Comparison of ENCODE assay signal across 1 cellular context in the genomic region with DNA sequence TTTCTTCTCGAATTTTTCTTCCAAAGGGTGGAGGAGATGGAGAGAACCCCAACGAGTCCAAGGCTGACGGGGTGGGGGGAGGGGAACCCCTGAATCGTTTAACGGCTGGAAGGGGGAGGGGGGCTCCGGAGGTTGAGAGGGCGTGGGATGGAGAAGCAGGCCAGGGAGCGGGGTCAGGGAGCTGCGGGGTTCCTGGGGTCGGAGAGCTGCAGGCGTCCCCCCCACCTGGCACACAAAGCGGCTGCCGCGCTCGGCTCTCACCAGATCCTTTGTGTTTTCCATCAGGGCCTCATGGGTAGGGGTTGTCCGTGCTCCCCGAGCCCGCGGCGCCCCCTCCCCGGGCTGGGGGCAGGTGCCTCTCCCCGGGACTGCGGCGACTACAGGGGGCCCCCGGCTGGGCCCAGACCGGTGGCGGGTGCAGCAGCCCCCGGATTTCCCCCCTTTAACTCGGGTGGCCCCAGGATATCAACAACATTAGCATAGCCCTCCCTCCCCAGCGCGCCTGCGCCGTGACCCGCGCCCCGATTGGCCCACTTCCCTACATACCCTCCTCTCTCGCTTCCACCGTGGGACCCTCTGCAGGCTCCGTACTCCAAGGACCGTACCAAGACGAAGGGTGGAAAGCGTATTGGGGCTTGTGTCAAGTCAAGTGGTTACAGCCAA.
TF ChIP-seq lines count a peak whose summit lies in the region.

A gene (minus strand): TSS at position 476 of the 663 bp plus-strand sequence. CDS start 34,888 bp downstream, outside the sequence.

TF ChIP-seq in HepG2, 621 proteins besides CTCF, POLR2A, EP300 and RAD21 (continued from another document and continues in another):
- TF ChIP-seq, protein P1, sequence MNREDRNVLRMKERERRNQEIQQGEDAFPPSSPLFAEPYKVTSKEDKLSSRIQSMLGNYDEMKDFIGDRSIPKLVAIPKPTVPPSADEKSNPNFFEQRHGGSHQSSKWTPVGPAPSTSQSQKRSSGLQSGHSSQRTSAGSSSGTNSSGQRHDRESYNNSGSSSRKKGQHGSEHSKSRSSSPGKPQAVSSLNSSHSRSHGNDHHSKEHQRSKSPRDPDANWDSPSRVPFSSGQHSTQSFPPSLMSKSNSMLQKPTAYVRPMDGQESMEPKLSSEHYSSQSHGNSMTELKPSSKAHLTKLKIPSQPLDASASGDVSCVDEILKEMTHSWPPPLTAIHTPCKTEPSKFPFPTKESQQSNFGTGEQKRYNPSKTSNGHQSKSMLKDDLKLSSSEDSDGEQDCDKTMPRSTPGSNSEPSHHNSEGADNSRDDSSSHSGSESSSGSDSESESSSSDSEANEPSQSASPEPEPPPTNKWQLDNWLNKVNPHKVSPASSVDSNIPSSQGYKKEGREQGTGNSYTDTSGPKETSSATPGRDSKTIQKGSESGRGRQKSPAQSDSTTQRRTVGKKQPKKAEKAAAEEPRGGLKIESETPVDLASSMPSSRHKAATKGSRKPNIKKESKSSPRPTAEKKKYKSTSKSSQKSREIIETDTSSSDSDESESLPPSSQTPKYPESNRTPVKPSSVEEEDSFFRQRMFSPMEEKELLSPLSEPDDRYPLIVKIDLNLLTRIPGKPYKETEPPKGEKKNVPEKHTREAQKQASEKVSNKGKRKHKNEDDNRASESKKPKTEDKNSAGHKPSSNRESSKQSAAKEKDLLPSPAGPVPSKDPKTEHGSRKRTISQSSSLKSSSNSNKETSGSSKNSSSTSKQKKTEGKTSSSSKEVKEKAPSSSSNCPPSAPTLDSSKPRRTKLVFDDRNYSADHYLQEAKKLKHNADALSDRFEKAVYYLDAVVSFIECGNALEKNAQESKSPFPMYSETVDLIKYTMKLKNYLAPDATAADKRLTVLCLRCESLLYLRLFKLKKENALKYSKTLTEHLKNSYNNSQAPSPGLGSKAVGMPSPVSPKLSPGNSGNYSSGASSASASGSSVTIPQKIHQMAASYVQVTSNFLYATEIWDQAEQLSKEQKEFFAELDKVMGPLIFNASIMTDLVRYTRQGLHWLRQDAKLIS (CRISPR knock-in tag; IDR thresholded peaks at IDR 0.05): no peak
- 0 out of 2 replicates have a peak, but pooled peaks have one; percentile 38 for TF ChIP-seq ZFP37 (CRISPR knock-in tag; IDR thresholded peaks at IDR 0.05; ENCODE audit: borderline replicate concordance)
- TF ChIP-seq RXRA (CRISPR knock-in tag; IDR thresholded peaks at IDR 0.05): no peak
- TF ChIP-seq RFX1 (IDR thresholded peaks at IDR 0.05): no peak
- TF ChIP-seq, protein P2, sequence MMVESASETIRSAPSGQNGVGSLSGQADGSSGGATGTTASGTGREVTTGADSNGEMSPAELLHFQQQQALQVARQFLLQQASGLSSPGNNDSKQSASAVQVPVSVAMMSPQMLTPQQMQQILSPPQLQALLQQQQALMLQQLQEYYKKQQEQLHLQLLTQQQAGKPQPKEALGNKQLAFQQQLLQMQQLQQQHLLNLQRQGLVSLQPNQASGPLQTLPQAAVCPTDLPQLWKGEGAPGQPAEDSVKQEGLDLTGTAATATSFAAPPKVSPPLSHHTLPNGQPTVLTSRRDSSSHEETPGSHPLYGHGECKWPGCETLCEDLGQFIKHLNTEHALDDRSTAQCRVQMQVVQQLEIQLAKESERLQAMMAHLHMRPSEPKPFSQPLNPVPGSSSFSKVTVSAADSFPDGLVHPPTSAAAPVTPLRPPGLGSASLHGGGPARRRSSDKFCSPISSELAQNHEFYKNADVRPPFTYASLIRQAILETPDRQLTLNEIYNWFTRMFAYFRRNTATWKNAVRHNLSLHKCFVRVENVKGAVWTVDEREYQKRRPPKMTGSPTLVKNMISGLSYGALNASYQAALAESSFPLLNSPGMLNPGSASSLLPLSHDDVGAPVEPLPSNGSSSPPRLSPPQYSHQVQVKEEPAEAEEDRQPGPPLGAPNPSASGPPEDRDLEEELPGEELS (CRISPR knock-in tag; IDR thresholded peaks at IDR 0.05): peak; percentile 58; the same call in 1 of the 2 replicates
- no peak for TF ChIP-seq ZNF749 (CRISPR knock-in tag; IDR thresholded peaks at IDR 0.05; ENCODE audit: borderline replicate concordance)
- TF ChIP-seq, protein P3, sequence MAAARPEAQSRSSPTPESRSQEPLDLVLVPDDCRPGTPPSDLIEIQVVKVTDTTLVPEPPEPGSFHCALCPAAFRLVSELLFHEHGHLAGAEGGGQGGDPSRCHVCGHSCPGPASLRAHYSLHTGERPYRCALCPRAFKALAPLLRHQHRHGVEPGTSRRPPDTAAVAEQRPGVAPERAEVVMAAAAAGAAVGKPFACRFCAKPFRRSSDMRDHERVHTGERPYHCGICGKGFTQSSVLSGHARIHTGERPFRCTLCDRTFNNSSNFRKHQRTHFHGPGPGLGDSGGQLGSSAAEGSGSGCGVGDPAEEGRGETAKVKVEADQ (CRISPR knock-in tag; IDR thresholded peaks at IDR 0.05; ENCODE audit: borderline replicate concordance): peak; percentile 8; the same call in 1 of the 2 replicates
- TF ChIP-seq, protein P4, sequence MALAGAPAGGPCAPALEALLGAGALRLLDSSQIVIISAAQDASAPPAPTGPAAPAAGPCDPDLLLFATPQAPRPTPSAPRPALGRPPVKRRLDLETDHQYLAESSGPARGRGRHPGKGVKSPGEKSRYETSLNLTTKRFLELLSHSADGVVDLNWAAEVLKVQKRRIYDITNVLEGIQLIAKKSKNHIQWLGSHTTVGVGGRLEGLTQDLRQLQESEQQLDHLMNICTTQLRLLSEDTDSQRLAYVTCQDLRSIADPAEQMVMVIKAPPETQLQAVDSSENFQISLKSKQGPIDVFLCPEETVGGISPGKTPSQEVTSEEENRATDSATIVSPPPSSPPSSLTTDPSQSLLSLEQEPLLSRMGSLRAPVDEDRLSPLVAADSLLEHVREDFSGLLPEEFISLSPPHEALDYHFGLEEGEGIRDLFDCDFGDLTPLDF (CRISPR knock-in tag; IDR thresholded peaks at IDR 0.05): no peak
- TF ChIP-seq ZNF674 (CRISPR knock-in tag; IDR thresholded peaks at IDR 0.05; ENCODE audit: low read depth): no peak
- TF ChIP-seq SSRP1 (CRISPR knock-in tag; IDR thresholded peaks at IDR 0.05): no peak
- TF ChIP-seq, protein P5, sequence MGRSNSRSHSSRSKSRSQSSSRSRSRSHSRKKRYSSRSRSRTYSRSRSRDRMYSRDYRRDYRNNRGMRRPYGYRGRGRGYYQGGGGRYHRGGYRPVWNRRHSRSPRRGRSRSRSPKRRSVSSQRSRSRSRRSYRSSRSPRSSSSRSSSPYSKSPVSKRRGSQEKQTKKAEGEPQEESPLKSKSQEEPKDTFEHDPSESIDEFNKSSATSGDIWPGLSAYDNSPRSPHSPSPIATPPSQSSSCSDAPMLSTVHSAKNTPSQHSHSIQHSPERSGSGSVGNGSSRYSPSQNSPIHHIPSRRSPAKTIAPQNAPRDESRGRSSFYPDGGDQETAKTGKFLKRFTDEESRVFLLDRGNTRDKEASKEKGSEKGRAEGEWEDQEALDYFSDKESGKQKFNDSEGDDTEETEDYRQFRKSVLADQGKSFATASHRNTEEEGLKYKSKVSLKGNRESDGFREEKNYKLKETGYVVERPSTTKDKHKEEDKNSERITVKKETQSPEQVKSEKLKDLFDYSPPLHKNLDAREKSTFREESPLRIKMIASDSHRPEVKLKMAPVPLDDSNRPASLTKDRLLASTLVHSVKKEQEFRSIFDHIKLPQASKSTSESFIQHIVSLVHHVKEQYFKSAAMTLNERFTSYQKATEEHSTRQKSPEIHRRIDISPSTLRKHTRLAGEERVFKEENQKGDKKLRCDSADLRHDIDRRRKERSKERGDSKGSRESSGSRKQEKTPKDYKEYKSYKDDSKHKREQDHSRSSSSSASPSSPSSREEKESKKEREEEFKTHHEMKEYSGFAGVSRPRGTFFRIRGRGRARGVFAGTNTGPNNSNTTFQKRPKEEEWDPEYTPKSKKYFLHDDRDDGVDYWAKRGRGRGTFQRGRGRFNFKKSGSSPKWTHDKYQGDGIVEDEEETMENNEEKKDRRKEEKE (IDR thresholded peaks at IDR 0.05): no peak
- no peak for TF ChIP-seq ZNF773 (CRISPR knock-in tag; IDR thresholded peaks at IDR 0.05; ENCODE audit: borderline replicate concordance)
- TF ChIP-seq NFYC (CRISPR knock-in tag; IDR thresholded peaks at IDR 0.05): peak; percentile 75
- TF ChIP-seq RBM22 (optimal IDR thresholded peaks at IDR 0.05; ENCODE audit: low read length): no peak
- TF ChIP-seq MIXL1 (CRISPR knock-in tag; IDR thresholded peaks at IDR 0.05): no peak
- TF ChIP-seq YEATS4 (CRISPR knock-in tag; IDR thresholded peaks at IDR 0.05; ENCODE audit: borderline replicate concordance): no peak
- TF ChIP-seq, protein P6, sequence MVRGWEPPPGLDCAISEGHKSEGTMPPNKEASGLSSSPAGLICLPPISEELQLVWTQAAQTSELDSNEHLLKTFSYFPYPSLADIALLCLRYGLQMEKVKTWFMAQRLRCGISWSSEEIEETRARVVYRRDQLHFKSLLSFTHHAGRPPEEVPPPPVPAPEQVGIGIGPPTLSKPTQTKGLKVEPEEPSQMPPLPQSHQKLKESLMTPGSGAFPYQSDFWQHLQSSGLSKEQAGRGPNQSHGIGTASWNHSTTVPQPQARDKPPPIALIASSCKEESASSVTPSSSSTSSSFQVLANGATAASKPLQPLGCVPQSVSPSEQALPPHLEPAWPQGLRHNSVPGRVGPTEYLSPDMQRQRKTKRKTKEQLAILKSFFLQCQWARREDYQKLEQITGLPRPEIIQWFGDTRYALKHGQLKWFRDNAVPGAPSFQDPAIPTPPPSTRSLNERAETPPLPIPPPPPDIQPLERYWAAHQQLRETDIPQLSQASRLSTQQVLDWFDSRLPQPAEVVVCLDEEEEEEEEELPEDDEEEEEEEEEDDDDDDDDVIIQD (CRISPR knock-in tag; IDR thresholded peaks at IDR 0.05; ENCODE audit: low read depth): no peak; the same call in 1 of the 2 replicates
- TF ChIP-seq, protein P7, sequence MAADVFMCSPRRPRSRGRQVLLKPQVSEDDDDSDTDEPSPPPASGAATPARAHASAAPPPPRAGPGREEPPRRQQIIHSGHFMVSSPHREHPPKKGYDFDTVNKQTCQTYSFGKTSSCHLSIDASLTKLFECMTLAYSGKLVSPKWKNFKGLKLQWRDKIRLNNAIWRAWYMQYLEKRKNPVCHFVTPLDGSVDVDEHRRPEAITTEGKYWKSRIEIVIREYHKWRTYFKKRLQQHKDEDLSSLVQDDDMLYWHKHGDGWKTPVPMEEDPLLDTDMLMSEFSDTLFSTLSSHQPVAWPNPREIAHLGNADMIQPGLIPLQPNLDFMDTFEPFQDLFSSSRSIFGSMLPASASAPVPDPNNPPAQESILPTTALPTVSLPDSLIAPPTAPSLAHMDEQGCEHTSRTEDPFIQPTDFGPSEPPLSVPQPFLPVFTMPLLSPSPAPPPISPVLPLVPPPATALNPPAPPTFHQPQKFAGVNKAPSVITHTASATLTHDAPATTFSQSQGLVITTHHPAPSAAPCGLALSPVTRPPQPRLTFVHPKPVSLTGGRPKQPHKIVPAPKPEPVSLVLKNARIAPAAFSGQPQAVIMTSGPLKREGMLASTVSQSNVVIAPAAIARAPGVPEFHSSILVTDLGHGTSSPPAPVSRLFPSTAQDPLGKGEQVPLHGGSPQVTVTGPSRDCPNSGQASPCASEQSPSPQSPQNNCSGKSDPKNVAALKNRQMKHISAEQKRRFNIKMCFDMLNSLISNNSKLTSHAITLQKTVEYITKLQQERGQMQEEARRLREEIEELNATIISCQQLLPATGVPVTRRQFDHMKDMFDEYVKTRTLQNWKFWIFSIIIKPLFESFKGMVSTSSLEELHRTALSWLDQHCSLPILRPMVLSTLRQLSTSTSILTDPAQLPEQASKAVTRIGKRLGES (CRISPR knock-in tag; IDR thresholded peaks at IDR 0.05; ENCODE audit: borderline replicate concordance): no peak
- no peak for TF ChIP-seq KAT2B (IDR thresholded peaks at IDR 0.05; ENCODE audit: borderline replicate concordance, low read depth, low read length)
- TF ChIP-seq TBX3 (IDR thresholded peaks at IDR 0.05; ENCODE audit: borderline replicate concordance): no peak
- TF ChIP-seq NFKB2 (CRISPR knock-in tag; IDR thresholded peaks at IDR 0.05; ENCODE audit: borderline replicate concordance): no peak
- TF ChIP-seq GFI1 (CRISPR knock-in tag; IDR thresholded peaks at IDR 0.05; ENCODE audit: borderline replicate concordance): peak; percentile 6; the same call in 1 of the 2 replicates
- TF ChIP-seq, protein P8, sequence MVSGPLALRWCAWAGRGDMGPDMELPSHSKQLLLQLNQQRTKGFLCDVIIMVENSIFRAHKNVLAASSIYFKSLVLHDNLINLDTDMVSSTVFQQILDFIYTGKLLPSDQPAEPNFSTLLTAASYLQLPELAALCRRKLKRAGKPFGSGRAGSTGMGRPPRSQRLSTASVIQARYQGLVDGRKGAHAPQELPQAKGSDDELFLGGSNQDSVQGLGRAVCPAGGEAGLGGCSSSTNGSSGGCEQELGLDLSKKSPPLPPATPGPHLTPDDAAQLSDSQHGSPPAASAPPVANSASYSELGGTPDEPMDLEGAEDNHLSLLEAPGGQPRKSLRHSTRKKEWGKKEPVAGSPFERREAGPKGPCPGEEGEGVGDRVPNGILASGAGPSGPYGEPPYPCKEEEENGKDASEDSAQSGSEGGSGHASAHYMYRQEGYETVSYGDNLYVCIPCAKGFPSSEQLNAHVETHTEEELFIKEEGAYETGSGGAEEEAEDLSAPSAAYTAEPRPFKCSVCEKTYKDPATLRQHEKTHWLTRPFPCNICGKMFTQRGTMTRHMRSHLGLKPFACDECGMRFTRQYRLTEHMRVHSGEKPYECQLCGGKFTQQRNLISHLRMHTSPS (CRISPR knock-in tag; IDR thresholded peaks at IDR 0.05; ENCODE audit: low read depth): no peak
- TF ChIP-seq KDM2A (CRISPR knock-in tag; IDR thresholded peaks at IDR 0.05; ENCODE audit: borderline replicate concordance, low read depth): no peak
- TF ChIP-seq, protein P9, sequence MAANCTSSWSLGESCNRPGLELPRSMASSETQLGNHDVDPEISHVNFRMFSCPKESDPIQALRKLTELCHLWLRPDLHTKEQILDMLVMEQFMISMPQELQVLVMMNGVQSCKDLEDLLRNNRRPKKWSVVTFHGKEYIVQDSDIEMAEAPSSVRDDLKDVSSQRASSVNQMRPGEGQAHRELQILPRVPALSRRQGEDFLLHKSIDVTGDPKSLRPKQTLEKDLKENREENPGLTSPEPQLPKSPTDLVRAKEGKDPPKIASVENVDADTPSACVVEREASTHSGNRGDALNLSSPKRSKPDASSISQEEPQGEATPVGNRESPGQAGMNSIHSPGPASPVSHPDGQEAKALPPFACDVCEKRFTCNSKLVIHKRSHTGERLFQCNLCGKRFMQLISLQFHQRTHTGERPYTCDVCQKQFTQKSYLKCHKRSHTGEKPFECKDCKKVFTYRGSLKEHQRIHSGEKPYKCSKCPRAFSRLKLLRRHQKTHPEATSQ (CRISPR knock-in tag; IDR thresholded peaks at IDR 0.05; ENCODE audit: borderline replicate concordance): no peak
- TF ChIP-seq MYNN (CRISPR knock-in tag; IDR thresholded peaks at IDR 0.05; ENCODE audit: low read depth): no peak; the same call in 1 of the 2 replicates
- no peak for TF ChIP-seq BORCS8-MEF2B (CRISPR knock-in tag; IDR thresholded peaks at IDR 0.05)
